Comparison of ENCODE assay signal across 25 cellular contexts in genomic region chr3:187516446-187516845, GRCh38.
"Had no signal": no experiment of that assay in that cellular context is flagged by ENCODE, and none has a peak within 500 bp of the region (broad histone marks: within the 10 kb centered on the region; RNA-seq: fewer than 3 reads in every experiment).

No MANE protein-coding gene starts in this region.

- H3K27me3 ChIP-seq: breast epithelium, MG63 had no signal

- ATAC-seq: activated CD4-positive, alpha-beta T cell treated with anti-CD3 and anti-CD28 coated beads for 36 hours; activated T-helper 17 cell treated with anti-CD3 and anti-CD28 coated beads, Interleukin-2, amount 50 U/mL, for 72 hours had no signal

- H3K27ac Mint-ChIP-seq: activated CD4-positive, alpha-beta memory T cell treated with anti-CD3 and anti-CD28 coated beads, Interleukin-2, amount 10 ng/mL, durations not matched to agents 7 days and 5 days; activated CD4-positive, alpha-beta T cell treated with anti-CD3 and anti-CD28 coated beads for 36 hours; activated naive CD4-positive, alpha-beta T cell treated with anti-CD3 and anti-CD28 coated beads, Interleukin-2, amount 10 ng/mL, durations not matched to agents 7 days and 5 days; activated naive CD8-positive, alpha-beta T cell treated with anti-CD3 and anti-CD28 coated beads, Interleukin-2, amount 10 ng/mL, durations not matched to agents 7 days and 5 days; activated T-helper 17 cell treated with anti-CD3 and anti-CD28 coated beads, Interleukin-2, amount 50 U/mL, for 72 hours had no signal

- H3K9me3 ChIP-seq: SK-N-SH had no signal

- H3K4me3 Mint-ChIP-seq: activated CD4-positive, alpha-beta memory T cell treated with anti-CD3 and anti-CD28 coated beads, Interleukin-2, amount 10 ng/mL, durations not matched to agents 7 days and 5 days; activated CD4-positive, alpha-beta T cell treated with anti-CD3 and anti-CD28 coated beads for 36 hours; activated naive CD4-positive, alpha-beta T cell treated with anti-CD3 and anti-CD28 coated beads, Interleukin-2, amount 10 ng/mL, durations not matched to agents 7 days and 5 days; activated naive CD8-positive, alpha-beta T cell treated with anti-CD3 and anti-CD28 coated beads, Interleukin-2, amount 10 ng/mL, durations not matched to agents 7 days and 5 days; activated T-helper 17 cell treated with anti-CD3 and anti-CD28 coated beads, Interleukin-2, amount 50 U/mL, for 72 hours had no signal

- H3K27me3 Mint-ChIP-seq: activated naive CD4-positive, alpha-beta T cell treated with anti-CD3 and anti-CD28 coated beads, Interleukin-2, amount 10 ng/mL, durations not matched to agents 7 days and 5 days had no signal

- H3K4me2 ChIP-seq: SK-N-SH had no signal

- H3K9ac ChIP-seq: SK-N-SH had no signal

- H3K27ac ChIP-seq: breast epithelium, WERI-Rb-1 had no signal

- H3K36me3 ChIP-seq: breast epithelium, MG63, WERI-Rb-1 had no signal

- H3K4me3 ChIP-seq: breast epithelium, MG63 had no signal

- H3K4me1 ChIP-seq: breast epithelium had no signal

- H3K4me1 Mint-ChIP-seq: activated CD4-positive, alpha-beta memory T cell treated with anti-CD3 and anti-CD28 coated beads, Interleukin-2, amount 10 ng/mL, durations not matched to agents 7 days and 5 days; activated CD4-positive, alpha-beta T cell treated with anti-CD3 and anti-CD28 coated beads for 36 hours; activated naive CD4-positive, alpha-beta T cell treated with anti-CD3 and anti-CD28 coated beads, Interleukin-2, amount 10 ng/mL, durations not matched to agents 7 days and 5 days; activated naive CD8-positive, alpha-beta T cell treated with anti-CD3 and anti-CD28 coated beads, Interleukin-2, amount 10 ng/mL, durations not matched to agents 7 days and 5 days; activated T-helper 17 cell treated with anti-CD3 and anti-CD28 coated beads, Interleukin-2, amount 50 U/mL, for 72 hours had no signal

- H3K9me3 Mint-ChIP-seq: activated CD4-positive, alpha-beta memory T cell treated with anti-CD3 and anti-CD28 coated beads, Interleukin-2, amount 10 ng/mL, durations not matched to agents 7 days and 5 days; activated naive CD4-positive, alpha-beta T cell treated with anti-CD3 and anti-CD28 coated beads, Interleukin-2, amount 10 ng/mL, durations not matched to agents 7 days and 5 days; activated naive CD8-positive, alpha-beta T cell treated with anti-CD3 and anti-CD28 coated beads, Interleukin-2, amount 10 ng/mL, durations not matched to agents 7 days and 5 days had no signal

- DNase-seq: activated CD4-positive, alpha-beta memory T cell treated with anti-CD3 and anti-CD28 coated beads, Interleukin-2, amount 10 ng/mL, durations not matched to agents 7 days and 5 days; activated CD4-positive, alpha-beta T cell treated with anti-CD3 and anti-CD28 coated beads for 36 hours; activated CD4-positive, alpha-beta T cell treated with anti-CD3 and anti-CD28 coated beads, Interleukin-2, amount 50 U/mL, for 1 hour; activated gamma-delta T cell; activated naive CD4-positive, alpha-beta T cell treated with anti-CD3 and anti-CD28 coated beads, Interleukin-2, amount 10 ng/mL, durations not matched to agents 7 days and 5 days; activated naive CD8-positive, alpha-beta T cell treated with anti-CD3 and anti-CD28 coated beads, Interleukin-2, amount 10 ng/mL, durations not matched to agents 7 days and 5 days; activated T-cell treated with anti-CD3 and anti-CD28 coated beads for 4 hours; activated T-cell treated with anti-CD3 and anti-CD28 coated beads, Interleukin-2, amount 50 U/mL, for 48 hours; aorta; caudate nucleus; MG63; MV-4-11; NCI-H1092 treated with DMSO at 0.1 percent for 48 hours; NCI-H1417 treated with DMSO at 0.1 percent for 48 hours; NCI-H1694; NCI-H2029; NCI-H345; NCI-H510A; NCI-H526 treated with DMSO at 0.1 percent for 48 hours; NCI-H82; SK-N-SH; T-helper 1 cell; WERI-Rb-1 had no signal

- H3K36me3 Mint-ChIP-seq: activated naive CD4-positive, alpha-beta T cell treated with anti-CD3 and anti-CD28 coated beads, Interleukin-2, amount 10 ng/mL, durations not matched to agents 7 days and 5 days; activated naive CD8-positive, alpha-beta T cell treated with anti-CD3 and anti-CD28 coated beads, Interleukin-2, amount 10 ng/mL, durations not matched to agents 7 days and 5 days had no signal
